9 cellular contexts compared by ENCODE assay signal in the genomic region with DNA sequence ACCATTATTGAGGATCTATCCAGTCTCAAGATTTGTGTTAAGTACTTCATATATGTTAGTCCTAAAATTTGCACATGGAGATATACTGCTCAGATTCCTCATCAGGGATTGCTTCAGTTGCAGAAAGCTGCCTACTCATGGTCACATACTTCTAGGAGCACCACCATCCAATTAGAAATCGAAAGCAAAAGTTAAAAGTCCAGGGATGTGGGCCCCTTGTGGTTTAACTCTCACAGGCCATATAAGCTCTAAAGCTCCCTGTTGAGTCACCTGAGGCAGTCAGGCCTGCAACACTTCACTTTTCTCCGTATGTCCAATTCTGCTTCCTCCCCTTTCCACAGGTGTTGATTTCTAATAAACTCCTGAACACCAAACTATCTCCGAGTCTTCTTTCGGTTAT.
A peak's percentile ranks its signal among the peaks of the same experiment; 100 is the strongest.
DNase-seq lines count a peak whose midpoint lies in the region; ATAC-seq and TF ChIP-seq lines count a peak whose summit lies in the region.
"Had no signal": no experiment of that assay in that cellular context is flagged by ENCODE, and none has a peak within 500 bp of the region (broad histone marks: within the 10 kb centered on the region; RNA-seq: fewer than 3 reads in every experiment).

No MANE protein-coding gene starts in this region.

- no peak overlapping the region for H3K27ac Mint-ChIP-seq in Caco-2 (ENCODE audit: unreplicated experiment)
- H3K27ac Mint-ChIP-seq in stimulated activated naive CD8-positive, alpha-beta T cell treated with anti-CD3 and anti-CD28 coated beads, Interleukin-15, amount 100 ng/mL, for 72 hours: peak overlapping the region; percentile 34 to 77

- H3K36me3 Mint-ChIP-seq in Caco-2 (ENCODE audit: insufficient read depth, unreplicated experiment): no peaks in the 10 kb centered on the region

- H3K27me3 ChIP-seq in Caco-2 (replicated peaks; ENCODE audit: control insufficient read depth, insufficient read depth, low read length): no peaks in the 10 kb centered on the region

- no peaks in the 10 kb centered on the region for H3K36me3 ChIP-seq in Caco-2 (ENCODE audit: control insufficient read depth, insufficient read depth, low read length)

- CTCF ChIA-PET in Caco-2 (lab: Charles Lee): no interaction called here

- no peaks in the 10 kb centered on the region for H3K4me1 ChIP-seq in Caco-2

- ATAC-seq in GM19351 (IDR thresholded peaks at IDR 0.05; ENCODE audit: unreplicated experiment) (peak; percentile 95), HG03139 (IDR thresholded peaks at IDR 0.05; ENCODE audit: unreplicated experiment) (peak; percentile 93)
- peak; percentile 100 for ATAC-seq in stimulated activated naive CD8-positive, alpha-beta T cell treated with anti-CD3 and anti-CD28 coated beads, Interleukin-15, amount 100 ng/mL, for 72 hours

- H3K9me3 ChIP-seq in Caco-2: no peaks in the 10 kb centered on the region

- no peak overlapping the region for H3K4me3 Mint-ChIP-seq in Caco-2 (ENCODE audit: unreplicated experiment)
- peak overlapping the region; percentile 63 to 73 for H3K4me3 Mint-ChIP-seq in stimulated activated naive CD8-positive, alpha-beta T cell treated with anti-CD3 and anti-CD28 coated beads, Interleukin-15, amount 100 ng/mL, for 72 hours

- peaks cover 8% of the 10 kb centered on the region for H3K4me1 Mint-ChIP-seq in Caco-2 (ENCODE audit: low read depth, unreplicated experiment)
- peaks cover 70% of the 10 kb centered on the region for H3K4me1 Mint-ChIP-seq in stimulated activated naive CD8-positive, alpha-beta T cell treated with anti-CD3 and anti-CD28 coated beads, Interleukin-15, amount 100 ng/mL, for 72 hours

- peak; percentile 25 to 34 for DNase-seq in Caco-2
- peak; percentile 75 for DNase-seq in SKM-1 (lab: John Stamatoyannopoulos, UW; ENCODE audit: unreplicated experiment)
- DNase-seq in fibroblast of gingiva (ENCODE audit: low read depth): peak; percentile 11
- DNase-seq in stimulated activated naive CD8-positive, alpha-beta T cell treated with anti-CD3 and anti-CD28 coated beads, Interleukin-15, amount 100 ng/mL, for 72 hours: peak; percentile 26 to 46
- DNase-seq in cerebellum (ENCODE audit: low spot score): no peak
- no peak for DNase-seq in cardiac septum (ENCODE audit: low spot score)

- no peaks in the 10 kb centered on the region for H3K27me3 Mint-ChIP-seq in Caco-2 (ENCODE audit: insufficient read depth, unreplicated experiment)
- H3K27me3 Mint-ChIP-seq in stimulated activated naive CD8-positive, alpha-beta T cell treated with anti-CD3 and anti-CD28 coated beads, Interleukin-15, amount 100 ng/mL, for 72 hours: no peaks in the 10 kb centered on the region

- peak in 1 of 2 experiments; percentile 10 for TF ChIP-seq CTCF in Caco-2 (IDR thresholded peaks at IDR 0.05; ENCODE audit: insufficient read depth in 1 of 2, low read depth in 1 of 2, low read length in 1 of 2, severe bottlenecking in 1 of 2, unreplicated experiment in 1 of 2)

- no TSS peak for BruUV-seq in Caco-2 (replicated peaks; lab: Mats Ljungman, UMichigan)

- no peaks in the 10 kb centered on the region for H3K9me3 Mint-ChIP-seq in Caco-2 (ENCODE audit: unreplicated experiment)
- H3K9me3 Mint-ChIP-seq in stimulated activated naive CD8-positive, alpha-beta T cell treated with anti-CD3 and anti-CD28 coated beads, Interleukin-15, amount 100 ng/mL, for 72 hours: no peaks in the 10 kb centered on the region

- POLR2A ChIA-PET in Caco-2 (lab: Charles Lee): no interaction called here

- intact Hi-C loops in Caco-2 (cut with micrococcal nuclease; ENCODE audit: unreplicated experiment): no loop called here
- intact Hi-C loops in cardiac septum (cut with DNase I): loop anchor here (10.0 kb wide), 2 partner anchors 60 to 130 kb away; a partner anchor contains a TSS

- no peak overlapping the region for H3K4me3 ChIP-seq in Caco-2 (ENCODE audit: low read depth, low read length)
- H3K4me3 ChIP-seq: SK-N-MC had no signal

Comparison
In these comparisons a context has a peak if more than half of its experiments do, and no peak if none do; other contexts are left out.
1. DNase-seq: peak in Caco-2 (2 of 2), SKM-1 (single experiment), fibroblast of gingiva (single experiment) and stimulated activated naive CD8-positive, alpha-beta T cell treated with anti-CD3 and anti-CD28 coated beads, Interleukin-15, amount 100 ng/mL, for 72 hours (2 of 2); none in cerebellum (single experiment) and cardiac septum (single experiment).
2. Peak in every context shown above with its lines, with median percentiles within 50 percentile points of each other: ATAC-seq.